Comparison of ENCODE assay signal across 1 cellular context in the genomic region with DNA sequence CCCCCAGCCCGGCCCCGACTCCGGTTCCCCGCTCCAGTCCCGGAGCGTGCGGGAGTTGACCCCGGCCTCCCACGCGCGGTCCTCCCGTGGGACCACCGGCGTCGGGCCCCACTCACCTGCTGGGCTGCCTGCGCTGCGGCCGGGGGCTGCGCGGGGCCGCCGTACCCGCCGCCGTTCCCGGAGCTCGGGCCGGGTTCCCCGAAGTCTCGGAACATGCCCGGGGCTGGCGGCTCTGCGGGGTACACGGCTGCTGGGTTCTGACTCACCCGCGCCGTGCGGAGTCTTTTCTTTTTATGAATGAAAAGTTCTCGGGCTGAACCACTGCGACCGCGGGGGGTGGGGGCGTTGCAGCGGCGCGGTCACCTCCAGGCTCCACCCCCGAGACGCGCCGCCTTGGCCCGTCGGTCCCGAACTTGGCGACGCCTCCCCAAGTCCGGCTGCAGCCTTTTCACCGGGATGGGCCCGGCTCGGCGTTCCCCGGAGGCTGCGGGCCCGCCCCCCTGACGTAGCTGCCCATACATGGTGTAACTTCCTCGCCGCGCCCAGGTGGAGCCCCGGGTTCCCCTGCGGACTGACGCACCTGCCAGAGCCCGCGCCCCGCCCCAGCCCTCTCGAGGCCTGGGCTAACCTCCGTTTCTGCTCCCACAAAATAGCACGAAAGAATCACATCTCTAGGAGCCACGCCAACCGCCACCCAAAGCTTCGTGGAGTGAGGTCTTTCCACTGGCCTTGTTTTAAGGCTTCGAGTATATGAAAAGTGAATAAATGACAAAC.
TF ChIP-seq lines count a peak whose summit lies in the region.

TSS of gene FOSL1 (minus strand) at position 264 of the 774 bp plus-strand sequence. CDS start at position 215, 49 bp downstream.

TF ChIP-seq in HepG2, 621 proteins besides CTCF, POLR2A, EP300 and RAD21 (continued from another document and continues in another):
- TF ChIP-seq ZFYVE20 (CRISPR knock-in tag; IDR thresholded peaks at IDR 0.05; ENCODE audit: borderline replicate concordance, low read depth), result 0 out of 2 replicates have a peak, but pooled peaks have one; percentile 47
- no peak for TF ChIP-seq RARG (CRISPR knock-in tag; IDR thresholded peaks at IDR 0.05; ENCODE audit: low read depth)
- TF ChIP-seq HDAC1 (CRISPR knock-in tag; IDR thresholded peaks at IDR 0.05), result peak; percentile 78
- TF ChIP-seq ZNF225 (CRISPR knock-in tag; IDR thresholded peaks at IDR 0.05), result no peak
- TF ChIP-seq AKAP8 (CRISPR knock-in tag; IDR thresholded peaks at IDR 0.05), result no peak
- TF ChIP-seq SOX6 (IDR thresholded peaks at IDR 0.05), result no peak
- TF ChIP-seq SOX6 (CRISPR knock-in tag; IDR thresholded peaks at IDR 0.05), result peak; percentile 44; the same call in 1 of the 2 replicates
- no peak for TF ChIP-seq ZNF749 (CRISPR knock-in tag; IDR thresholded peaks at IDR 0.05; ENCODE audit: borderline replicate concordance)
- no peak for TF ChIP-seq ZBTB1 (CRISPR knock-in tag; IDR thresholded peaks at IDR 0.05; ENCODE audit: borderline replicate concordance)
- TF ChIP-seq IKZF5 (CRISPR knock-in tag; IDR thresholded peaks at IDR 0.05), result peak; percentile 62; the same call in 1 of the 2 replicates
- no peak for TF ChIP-seq ZSCAN9 (CRISPR knock-in tag; IDR thresholded peaks at IDR 0.05; ENCODE audit: borderline replicate concordance)
- peak; percentile 69 for TF ChIP-seq THAP11 (CRISPR knock-in tag; IDR thresholded peaks at IDR 0.05)
- TF ChIP-seq ATF6 (CRISPR knock-in tag; conservative IDR thresholded peaks at IDR 0.05), result no peak
- peak; percentile 50 for TF ChIP-seq UBTF (CRISPR knock-in tag; IDR thresholded peaks at IDR 0.05)
- TF ChIP-seq SMAD3 (CRISPR knock-in tag; IDR thresholded peaks at IDR 0.05), result 0 out of 2 replicates have a peak, but pooled peaks have one; percentile 61
- TF ChIP-seq ZNF296 (CRISPR knock-in tag; conservative IDR thresholded peaks at IDR 0.05), result no peak
- TF ChIP-seq NR3C1 (CRISPR knock-in tag; IDR thresholded peaks at IDR 0.05), result no peak
- TF ChIP-seq AHR (CRISPR knock-in tag; IDR thresholded peaks at IDR 0.05), result no peak
- peak; percentile 38; the same call in 1 of the 2 replicates for TF ChIP-seq ZNF746 (CRISPR knock-in tag; IDR thresholded peaks at IDR 0.05)
- TF ChIP-seq, protein P1, sequence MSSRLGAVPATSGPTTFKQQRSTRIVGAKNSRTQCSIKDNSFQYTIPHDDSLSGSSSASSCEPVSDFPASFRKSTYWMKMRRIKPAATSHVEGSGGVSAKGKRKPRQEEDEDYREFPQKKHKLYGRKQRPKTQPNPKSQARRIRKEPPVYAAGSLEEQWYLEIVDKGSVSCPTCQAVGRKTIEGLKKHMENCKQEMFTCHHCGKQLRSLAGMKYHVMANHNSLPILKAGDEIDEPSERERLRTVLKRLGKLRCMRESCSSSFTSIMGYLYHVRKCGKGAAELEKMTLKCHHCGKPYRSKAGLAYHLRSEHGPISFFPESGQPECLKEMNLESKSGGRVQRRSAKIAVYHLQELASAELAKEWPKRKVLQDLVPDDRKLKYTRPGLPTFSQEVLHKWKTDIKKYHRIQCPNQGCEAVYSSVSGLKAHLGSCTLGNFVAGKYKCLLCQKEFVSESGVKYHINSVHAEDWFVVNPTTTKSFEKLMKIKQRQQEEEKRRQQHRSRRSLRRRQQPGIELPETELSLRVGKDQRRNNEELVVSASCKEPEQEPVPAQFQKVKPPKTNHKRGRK (CRISPR knock-in tag; IDR thresholded peaks at IDR 0.05), result no peak
- no peak for TF ChIP-seq ZSCAN30 (CRISPR knock-in tag; IDR thresholded peaks at IDR 0.05)
- TF ChIP-seq ZNF232 (CRISPR knock-in tag; IDR thresholded peaks at IDR 0.05; ENCODE audit: borderline replicate concordance), result no peak
- TF ChIP-seq, protein P2, sequence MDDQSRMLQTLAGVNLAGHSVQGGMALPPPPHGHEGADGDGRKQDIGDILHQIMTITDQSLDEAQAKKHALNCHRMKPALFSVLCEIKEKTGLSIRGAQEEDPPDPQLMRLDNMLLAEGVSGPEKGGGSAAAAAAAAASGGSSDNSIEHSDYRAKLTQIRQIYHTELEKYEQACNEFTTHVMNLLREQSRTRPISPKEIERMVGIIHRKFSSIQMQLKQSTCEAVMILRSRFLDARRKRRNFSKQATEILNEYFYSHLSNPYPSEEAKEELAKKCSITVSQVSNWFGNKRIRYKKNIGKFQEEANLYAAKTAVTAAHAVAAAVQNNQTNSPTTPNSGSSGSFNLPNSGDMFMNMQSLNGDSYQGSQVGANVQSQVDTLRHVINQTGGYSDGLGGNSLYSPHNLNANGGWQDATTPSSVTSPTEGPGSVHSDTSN (CRISPR knock-in tag; IDR thresholded peaks at IDR 0.05; ENCODE audit: borderline replicate concordance), result 0 out of 2 replicates have a peak, but pooled peaks have one; percentile 33
- no peak for TF ChIP-seq ZZZ3 (CRISPR knock-in tag; IDR thresholded peaks at IDR 0.05; ENCODE audit: borderline replicate concordance)
- no peak for TF ChIP-seq KLF13 (CRISPR knock-in tag; IDR thresholded peaks at IDR 0.05)
- TF ChIP-seq TRIM24 (CRISPR knock-in tag; IDR thresholded peaks at IDR 0.05), result no peak
- no peak for TF ChIP-seq ZNF143 (CRISPR knock-in tag; IDR thresholded peaks at IDR 0.05)
- TF ChIP-seq ZNF33B (CRISPR knock-in tag; IDR thresholded peaks at IDR 0.05), result no peak
- TF ChIP-seq KDM1A (CRISPR knock-in tag; IDR thresholded peaks at IDR 0.05), result no peak
- 0 out of 2 replicates have a peak, but pooled peaks have one; percentile 19 for TF ChIP-seq NCOA2 (CRISPR knock-in tag; IDR thresholded peaks at IDR 0.05)
- peak; percentile 79 for TF ChIP-seq CREB1 (IDR thresholded peaks at IDR 0.05)
- peak; percentile 92 for TF ChIP-seq CREB1 (CRISPR knock-in tag; IDR thresholded peaks at IDR 0.05)
- TF ChIP-seq ZNF772 (CRISPR knock-in tag; IDR thresholded peaks at IDR 0.05), result no peak
- TF ChIP-seq, protein P3, sequence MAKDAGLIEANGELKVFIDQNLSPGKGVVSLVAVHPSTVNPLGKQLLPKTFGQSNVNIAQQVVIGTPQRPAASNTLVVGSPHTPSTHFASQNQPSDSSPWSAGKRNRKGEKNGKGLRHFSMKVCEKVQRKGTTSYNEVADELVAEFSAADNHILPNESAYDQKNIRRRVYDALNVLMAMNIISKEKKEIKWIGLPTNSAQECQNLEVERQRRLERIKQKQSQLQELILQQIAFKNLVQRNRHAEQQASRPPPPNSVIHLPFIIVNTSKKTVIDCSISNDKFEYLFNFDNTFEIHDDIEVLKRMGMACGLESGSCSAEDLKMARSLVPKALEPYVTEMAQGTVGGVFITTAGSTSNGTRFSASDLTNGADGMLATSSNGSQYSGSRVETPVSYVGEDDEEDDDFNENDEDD (CRISPR knock-in tag; IDR thresholded peaks at IDR 0.05; ENCODE audit: borderline replicate concordance), result peak; percentile 62; the same call in 1 of the 2 replicates
- peak; percentile 52 for TF ChIP-seq HNRNPK (IDR thresholded peaks at IDR 0.05; ENCODE audit: low read depth, low read length, poor library complexity, severe bottlenecking)
- TF ChIP-seq ZNF503 (CRISPR knock-in tag; IDR thresholded peaks at IDR 0.05), result peak; percentile 61
- no peak for TF ChIP-seq SUZ12 (IDR thresholded peaks at IDR 0.05; ENCODE audit: low read depth, low read length)
- TF ChIP-seq, protein P4, sequence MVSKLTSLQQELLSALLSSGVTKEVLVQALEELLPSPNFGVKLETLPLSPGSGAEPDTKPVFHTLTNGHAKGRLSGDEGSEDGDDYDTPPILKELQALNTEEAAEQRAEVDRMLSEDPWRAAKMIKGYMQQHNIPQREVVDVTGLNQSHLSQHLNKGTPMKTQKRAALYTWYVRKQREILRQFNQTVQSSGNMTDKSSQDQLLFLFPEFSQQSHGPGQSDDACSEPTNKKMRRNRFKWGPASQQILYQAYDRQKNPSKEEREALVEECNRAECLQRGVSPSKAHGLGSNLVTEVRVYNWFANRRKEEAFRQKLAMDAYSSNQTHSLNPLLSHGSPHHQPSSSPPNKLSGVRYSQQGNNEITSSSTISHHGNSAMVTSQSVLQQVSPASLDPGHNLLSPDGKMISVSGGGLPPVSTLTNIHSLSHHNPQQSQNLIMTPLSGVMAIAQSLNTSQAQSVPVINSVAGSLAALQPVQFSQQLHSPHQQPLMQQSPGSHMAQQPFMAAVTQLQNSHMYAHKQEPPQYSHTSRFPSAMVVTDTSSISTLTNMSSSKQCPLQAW (CRISPR knock-in tag; IDR thresholded peaks at IDR 0.05), result peak; percentile 78
- TF ChIP-seq ZNF484 (CRISPR knock-in tag; IDR thresholded peaks at IDR 0.05; ENCODE audit: borderline replicate concordance, low read depth), result no peak
- no peak for TF ChIP-seq ZNF333 (CRISPR knock-in tag; IDR thresholded peaks at IDR 0.05; ENCODE audit: borderline replicate concordance)
- no peak for TF ChIP-seq MLLT10 (CRISPR knock-in tag; IDR thresholded peaks at IDR 0.05)
- TF ChIP-seq POLR2AphosphoS2 (IDR thresholded peaks at IDR 0.05; ENCODE audit: low read depth, low read length), result peak; percentile 51; the same call in 1 of the 2 replicates
- TF ChIP-seq, protein P5, sequence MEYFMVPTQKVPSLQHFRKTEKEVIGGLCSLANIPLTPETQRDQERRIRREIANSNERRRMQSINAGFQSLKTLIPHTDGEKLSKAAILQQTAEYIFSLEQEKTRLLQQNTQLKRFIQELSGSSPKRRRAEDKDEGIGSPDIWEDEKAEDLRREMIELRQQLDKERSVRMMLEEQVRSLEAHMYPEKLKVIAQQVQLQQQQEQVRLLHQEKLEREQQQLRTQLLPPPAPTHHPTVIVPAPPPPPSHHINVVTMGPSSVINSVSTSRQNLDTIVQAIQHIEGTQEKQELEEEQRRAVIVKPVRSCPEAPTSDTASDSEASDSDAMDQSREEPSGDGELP (IDR thresholded peaks at IDR 0.05; ENCODE audit: borderline replicate concordance, low read depth), result peak; percentile 83; the same call in 1 of the 2 replicates
- no peak for TF ChIP-seq ZFP91 (CRISPR knock-in tag; IDR thresholded peaks at IDR 0.05; ENCODE audit: borderline replicate concordance)
- no peak for TF ChIP-seq PTBP1 (IDR thresholded peaks at IDR 0.05; ENCODE audit: low read depth, low read length, poor library complexity, severe bottlenecking)
- no peak for TF ChIP-seq ZNF879 (CRISPR knock-in tag; IDR thresholded peaks at IDR 0.05)
- peak; percentile 88; the same call in 1 of the 2 replicates for TF ChIP-seq SIN3A (IDR thresholded peaks at IDR 0.05; ENCODE audit: borderline replicate concordance, low read depth, low read length)
- no peak for TF ChIP-seq ATM (IDR thresholded peaks at IDR 0.05; ENCODE audit: borderline replicate concordance)
- no peak for TF ChIP-seq ZNF235 (CRISPR knock-in tag; IDR thresholded peaks at IDR 0.05; ENCODE audit: borderline replicate concordance)
